Comparison of ENCODE assay signal across 19 cellular contexts in the genomic region with DNA sequence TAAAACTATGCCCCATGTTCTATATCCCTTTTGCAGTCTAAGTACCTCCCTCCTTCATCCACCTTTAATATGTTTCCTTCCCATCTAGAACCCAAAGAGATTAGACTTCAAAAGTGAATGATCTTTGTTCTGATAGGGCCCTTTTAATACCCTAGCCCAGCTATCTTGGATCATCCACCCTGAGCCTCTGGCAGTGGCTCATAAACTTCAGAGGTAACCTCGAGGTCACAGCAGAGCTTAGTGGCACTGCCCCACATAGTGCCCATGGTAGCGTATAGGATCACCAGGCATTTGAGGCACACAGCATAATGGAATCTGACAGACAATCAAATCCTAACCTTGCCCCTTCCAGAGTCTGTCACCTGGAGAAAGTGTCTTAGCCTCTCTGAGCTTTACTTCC. TPM values are rescaled to one million over a fixed set of nuclear protein-coding genes. Genes with fewer than 3 reads are reported as not detected.
DNase-seq lines count a peak whose midpoint lies in the region; ATAC-seq and TF ChIP-seq lines count a peak whose summit lies in the region.
"Had no signal": no experiment of that assay in that cellular context is flagged by ENCODE, and none has a peak within 500 bp of the region (broad histone marks: within the 10 kb centered on the region; RNA-seq: fewer than 3 reads in every experiment).

No MANE protein-coding gene starts in this region.

- no peak overlapping the region for H4K8ac ChIP-seq in mesenchymal stem cell (ENCODE audit: low read length)

- no peaks in the 10 kb centered on the region for H3K9me3 Mint-ChIP-seq in effector memory CD8-positive, alpha-beta T cell

- H3K27ac Mint-ChIP-seq in effector memory CD8-positive, alpha-beta T cell: peak overlapping the region; percentile 69 to 91

- H3K18ac ChIP-seq in mesenchymal stem cell (ENCODE audit: low read depth in 1 of 2, low read length in 2 of 2): no peak overlapping the region

- H3K4me3 ChIP-seq in left ventricle myocardium inferior: no peak overlapping the region
- H3K4me3 ChIP-seq in LNCaP clone FGC (ENCODE audit: low read depth, low read length): no peak overlapping the region
- H3K4me3 ChIP-seq in gastrocnemius medialis: no peak overlapping the region
- no peak overlapping the region for H3K4me3 ChIP-seq in mesenchymal stem cell (ENCODE audit: insufficient read depth in 1 of 2, low read depth in 1 of 2, low read length in 2 of 2)
- H3K4me3 ChIP-seq in suprapubic skin: no peak overlapping the region
- H3K4me3 ChIP-seq: A549, BLaER1, K562, SJSA1 had no signal

- H2BK15ac ChIP-seq in mesenchymal stem cell (ENCODE audit: low read depth, poor library complexity, severe bottlenecking): no peak overlapping the region

- H3K79me1 ChIP-seq in mesenchymal stem cell (replicated peaks; ENCODE audit: low read length, poor library complexity, severe bottlenecking): no peaks in the 10 kb centered on the region

- no peak overlapping the region for H3K4me2 ChIP-seq in mesenchymal stem cell (ENCODE audit: low read length, poor library complexity, severe bottlenecking)
- H3K4me2 ChIP-seq: A549, BLaER1 had no signal

- H2BK120ac ChIP-seq in mesenchymal stem cell (ENCODE audit: low read depth, low read length): no peak overlapping the region

- no peak overlapping the region for H2AK5ac ChIP-seq in mesenchymal stem cell (ENCODE audit: low read length, severe bottlenecking)

- intact Hi-C loops in left ventricle myocardium inferior (cut with micrococcal nuclease) (no loop called here), cardiac septum (cut with DNase I) (no loop called here), gastrocnemius medialis (cut with DNase I; ENCODE audit: low total_unique reads) (no loop called here)

- no peak for DNase-seq in left ventricle myocardium inferior
- DNase-seq in cardiac septum (ENCODE audit: low spot score): no peak
- DNase-seq in LNCaP clone FGC (ENCODE audit: low read depth): peak; percentile 67
- no peak for DNase-seq in effector memory CD8-positive, alpha-beta T cell
- DNase-seq in gastrocnemius medialis: no peak
- no peak for DNase-seq in mesenchymal stem cell
- no peak for DNase-seq in suprapubic skin (ENCODE audit: low spot score in 2 of 2)
- no peak for DNase-seq in stimulated activated CD4-positive, alpha-beta T cell treated with anti-CD3 and anti-CD28 coated beads, Interleukin-4, amount 100 ng/mL, for 1 hour
- DNase-seq: DMS79 treated with DMSO at 0.1 percent for 48 hours, GOT3, MV-4-11, NCI-H187, NCI-H2107, NCI-H510A treated with DMSO at 0.1 percent for 48 hours had no signal

- H3K14ac ChIP-seq in mesenchymal stem cell (ENCODE audit: low read length in 2 of 2): no peak overlapping the region

- H3K27me3 ChIP-seq in left ventricle myocardium inferior (ENCODE audit: low read depth) (no peaks in the 10 kb centered on the region), gastrocnemius medialis (no peaks in the 10 kb centered on the region), mesenchymal stem cell (ENCODE audit: control insufficient read depth in 1 of 2, insufficient read depth in 1 of 2, low read length in 2 of 2) (no peaks in the 10 kb centered on the region), suprapubic skin (no peaks in the 10 kb centered on the region)
- H3K27me3 ChIP-seq: BLaER1, SJSA1 had no signal

- TF ChIP-seq POLR2A in gastrocnemius medialis (IDR thresholded peaks at IDR 0.05): no peak
- no peak for TF ChIP-seq POLR2A in suprapubic skin (IDR thresholded peaks at IDR 0.05)

- in situ Hi-C loops in gastrocnemius medialis (cut with MboI; ENCODE audit: low sequenced_read_pairs in 4 of 4): no loop called here

- no peak overlapping the region for H2BK5ac ChIP-seq in mesenchymal stem cell (ENCODE audit: low read depth, low read length, poor library complexity, severe bottlenecking)

- no peak for ATAC-seq in effector memory CD8-positive, alpha-beta T cell (replicated peaks)
- peak in 1 of 2 donors; percentile 36 for ATAC-seq in gastrocnemius medialis
- ATAC-seq: A549, HCT116, K562 had no signal

- H3K4me3 Mint-ChIP-seq in effector memory CD8-positive, alpha-beta T cell: peak overlapping the region; percentile 40 to 62

- H3K4me1 Mint-ChIP-seq in effector memory CD8-positive, alpha-beta T cell (ENCODE audit: low read depth in 2 of 2): peaks cover 62 to 84% of the 10 kb centered on the region in 2 donors

- H3K9ac ChIP-seq in mesenchymal stem cell (ENCODE audit: low read length): no peak overlapping the region
- H3K9ac ChIP-seq: BLaER1 had no signal

- peaks cover 81% of the 10 kb centered on the region for H3K4me1 ChIP-seq in left ventricle myocardium inferior
- H3K4me1 ChIP-seq in gastrocnemius medialis: peaks cover 61 to 78% of the 10 kb centered on the region in 2 donors
- H3K4me1 ChIP-seq in mesenchymal stem cell (ENCODE audit: control insufficient read depth, insufficient read depth, low read depth, low read length): peaks cover 1% of the 10 kb centered on the region
- H3K4me1 ChIP-seq in suprapubic skin: peaks cover 28% of the 10 kb centered on the region
- H3K4me1 ChIP-seq: A549 had no signal

- H3K27ac ChIP-seq in left ventricle myocardium inferior (replicated peaks): peak overlapping the region; percentile 62
- H3K27ac ChIP-seq in gastrocnemius medialis: peak overlapping the region; percentile 38 to 81 (median 64)
- no peak overlapping the region for H3K27ac ChIP-seq in mesenchymal stem cell (ENCODE audit: low read length, poor library complexity, severe bottlenecking)
- H3K27ac ChIP-seq in suprapubic skin: no peak overlapping the region
- H3K27ac ChIP-seq: A549, BLaER1, SJSA1 had no signal

- no peak overlapping the region for H3K23ac ChIP-seq in mesenchymal stem cell (ENCODE audit: low read length in 2 of 2)

- peaks cover 47% of the 10 kb centered on the region for H3K36me3 Mint-ChIP-seq in effector memory CD8-positive, alpha-beta T cell (ENCODE audit: insufficient read depth)

- no peak overlapping the region for H2AFZ ChIP-seq in mesenchymal stem cell (ENCODE audit: low read depth, low read length)

- TF ChIP-seq EP300 in suprapubic skin (IDR thresholded peaks at IDR 0.05): no peak

- H3K36me3 ChIP-seq in left ventricle myocardium inferior (no peaks in the 10 kb centered on the region), gastrocnemius medialis (no peaks in the 10 kb centered on the region), mesenchymal stem cell (ENCODE audit: control insufficient read depth in 1 of 2, insufficient read depth in 2 of 2, low read depth in 1 of 2, low read length in 2 of 2) (no peaks in the 10 kb centered on the region), suprapubic skin (no peaks in the 10 kb centered on the region)
- H3K36me3 ChIP-seq: BLaER1 had no signal

- H2BK12ac ChIP-seq in mesenchymal stem cell (ENCODE audit: low read length in 2 of 2): no peak overlapping the region

- H3K9me3 ChIP-seq in left ventricle myocardium inferior (replicated peaks): no peaks in the 10 kb centered on the region
- no peaks in the 10 kb centered on the region for H3K9me3 ChIP-seq in gastrocnemius medialis
- H3K9me3 ChIP-seq in mesenchymal stem cell (ENCODE audit: control insufficient read depth, low read length): no peaks in the 10 kb centered on the region
- no peaks in the 10 kb centered on the region for H3K9me3 ChIP-seq in suprapubic skin
- H3K9me3 ChIP-seq: A549, BLaER1, SJSA1 had no signal

- no peak overlapping the region for H4K91ac ChIP-seq in mesenchymal stem cell (ENCODE audit: low read length)

- H3K4ac ChIP-seq in mesenchymal stem cell (ENCODE audit: low read depth in 1 of 2, low read length in 2 of 2): no peak overlapping the region

- WGBS in mesenchymal stem cell: 98% methylated on average over 2 of the region's 2 CpGs
- WGBS in suprapubic skin: 80% methylated on average over 2 of the region's 2 CpGs

- H3K27me3 Mint-ChIP-seq in effector memory CD8-positive, alpha-beta T cell: no peaks in the 10 kb centered on the region

- TF ChIP-seq CTCF in left ventricle myocardium inferior (IDR thresholded peaks at IDR 0.05; ENCODE audit: borderline replicate concordance): no peak
- no peak for TF ChIP-seq CTCF in LNCaP clone FGC (IDR thresholded peaks at IDR 0.05; ENCODE audit: control insufficient read depth, extremely low read depth, insufficient read depth)
- no peak for TF ChIP-seq CTCF in gastrocnemius medialis (IDR thresholded peaks at IDR 0.05 in 4 of 5, conservative IDR thresholded peaks at IDR 0.05 in 1 of 5)
- no peak for TF ChIP-seq CTCF in suprapubic skin (IDR thresholded peaks at IDR 0.05)

RNA-seq across cellular contexts. Expression of a gene that starts 15.8 kb away (rescaled TPM):
- total RNA-seq in left ventricle myocardium inferior (5.1 TPM), cardiac septum (2.6 TPM), gastrocnemius medialis (10 to 100 TPM in 1 of 4 donors, 1 to 10 TPM in 3; 4.2 to 17.3 (median 6.8) TPM), suprapubic skin (100 to 1,000 TPM in 1 of 4 donors, 10 to 100 TPM in 3; 68.8 to 109 (median 86.4) TPM)
- 0.87 TPM for polyA plus RNA-seq in mesenchymal stem cell (2013, experiment 1 of 2)
- polyA plus RNA-seq in mesenchymal stem cell (2013, experiment 2 of 2): 0.89 TPM

Comparison
In these comparisons a context has a peak if more than half of its experiments do, and no peak if none do; other contexts are left out.
1. H3K27ac ChIP-seq: peak in left ventricle myocardium inferior (single experiment) and gastrocnemius medialis (4 of 4); none in mesenchymal stem cell (single experiment) and suprapubic skin (single experiment).